ENCODE assay signal across 8 cellular contexts in genomic region chr1:119141020-119141424, GRCh38. TPM values are rescaled to one million over a fixed set of nuclear protein-coding genes. Genes with fewer than 3 reads are reported as not detected.
DNase-seq lines count a peak whose midpoint lies in the region; ATAC-seq and TF ChIP-seq lines count a peak whose summit lies in the region.

No MANE protein-coding gene starts in this region.

- no peaks in the 10 kb centered on the region for H3K27me3 Mint-ChIP-seq in progenitor cell of endocrine pancreas

- no peak overlapping the region for H3K4me3 Mint-ChIP-seq in progenitor cell of endocrine pancreas (ENCODE audit: low read depth)

- peaks cover 1% of the 10 kb centered on the region for H3K36me3 Mint-ChIP-seq in progenitor cell of endocrine pancreas (ENCODE audit: insufficient read depth)

- peak; percentile 57 for TF ChIP-seq CTCF in GM10248 (IDR thresholded peaks at IDR 0.05; ENCODE audit: control extremely low read depth, extremely low read depth, low read depth, missing control alignments)
- TF ChIP-seq CTCF in progenitor cell of endocrine pancreas (IDR thresholded peaks at IDR 0.05; ENCODE audit: unreplicated experiment): peak; percentile 23

- no peaks in the 10 kb centered on the region for H3K27me3 ChIP-seq in MG63

- POLR2A ChIA-PET in GM10248 (lab: Yijun Ruan, JAX): no interaction called here

- H3K36me3 ChIP-seq in MG63: peaks cover 4% of the 10 kb centered on the region

- ATAC-seq in HG02840 (IDR thresholded peaks at IDR 0.05; ENCODE audit: low FRiP score, unreplicated experiment): no peak
- no peak for ATAC-seq in GM21367 (IDR thresholded peaks at IDR 0.05; ENCODE audit: unreplicated experiment)
- no peak for ATAC-seq in HG02852 (IDR thresholded peaks at IDR 0.05; ENCODE audit: unreplicated experiment)

- H3K9me3 Mint-ChIP-seq in progenitor cell of endocrine pancreas (ENCODE audit: low read depth): no peaks in the 10 kb centered on the region

- peaks cover 12% of the 10 kb centered on the region for H3K4me1 Mint-ChIP-seq in progenitor cell of endocrine pancreas (ENCODE audit: low read depth)

- H3K4me3 ChIP-seq in MG63: peak overlapping the region; percentile 91

- CTCF ChIA-PET in GM10248 (lab: Yijun Ruan, JAX): interaction anchor here (0.7 to 2.2 kb wide), 9 partner anchors 9 to 59 kb away, joined by 3 to 7 read pairs (median 4); no protein-coding TSS in a partner anchor

- DNase-seq in GM10248 (ENCODE audit: extremely low spot score) (no peak), MG63 (peak; percentile 65), fibroblast of gingiva (ENCODE audit: low read depth) (peak; percentile 23), progenitor cell of endocrine pancreas (ENCODE audit: low spot score, unreplicated experiment) (no peak)
- peak; percentile 73 for DNase-seq in activated CD8-positive, alpha-beta memory T cell treated with anti-CD3 and anti-CD28 coated beads for 24 hours

- no peaks in the 10 kb centered on the region for H3K9me3 ChIP-seq in MG63

- H3K27ac Mint-ChIP-seq in progenitor cell of endocrine pancreas: no peak overlapping the region

RNA-seq across cellular contexts. Expression of gene WARS2, which starts 0.6 kb away (rescaled TPM):
- 29.0 and 37.9 TPM in 2 replicates for total RNA-seq in MG63 (2014; rRNA removed; shearing (Covaris generic); ENCODE audit: low replicate concordance)
- total RNA-seq in progenitor cell of endocrine pancreas: 14.5 and 14.8 TPM in 2 replicates

Comparison
In these comparisons a context has a peak if more than half of its experiments do, and no peak if none do; other contexts are left out.
1. DNase-seq: peak in MG63 (single experiment), activated CD8-positive, alpha-beta memory T cell treated with anti-CD3 and anti-CD28 coated beads for 24 hours (single experiment) and fibroblast of gingiva (single experiment); none in GM10248 (single experiment) and progenitor cell of endocrine pancreas (single experiment).